Comparison of ENCODE assay signal across 8 cellular contexts in the genomic region with DNA sequence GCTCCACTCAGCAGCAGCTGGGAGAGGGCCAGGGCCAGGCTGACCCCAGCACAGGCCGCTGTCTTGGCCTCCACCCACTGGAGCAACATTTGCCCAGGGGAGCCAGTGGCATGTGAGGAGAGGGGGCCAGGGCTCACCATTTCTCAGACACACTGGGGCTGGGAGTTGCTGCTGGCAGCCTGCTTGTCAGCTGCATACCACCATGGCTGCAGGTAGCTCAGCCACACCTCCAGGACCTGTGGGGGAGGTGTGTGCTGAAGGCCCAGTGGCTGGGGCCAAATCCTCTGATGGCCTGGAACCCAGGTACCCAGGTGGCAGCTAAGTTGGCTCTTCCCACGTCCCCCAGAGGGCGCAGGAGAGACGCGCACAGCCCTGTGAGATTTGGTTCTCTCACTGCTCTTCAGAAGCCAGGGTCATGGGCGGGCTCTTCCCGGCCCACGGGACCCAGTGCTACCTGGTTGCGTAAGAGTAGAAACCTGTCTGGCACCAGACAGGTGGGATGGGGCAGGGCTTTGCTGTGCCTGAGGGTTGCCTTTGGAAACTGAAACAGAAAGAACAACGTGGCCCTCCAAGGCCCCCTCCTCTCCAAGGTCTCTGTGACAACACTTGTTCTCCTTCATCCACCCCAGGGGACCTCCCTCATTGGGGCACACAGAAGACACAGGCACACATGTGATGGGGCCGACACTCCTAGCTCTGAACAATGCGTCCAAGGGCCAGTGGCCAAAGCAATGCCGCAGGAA.
DNase-seq lines count a peak whose midpoint lies in the region; ATAC-seq and TF ChIP-seq lines count a peak whose summit lies in the region.

No MANE protein-coding gene starts in this region.

- no peak overlapping the region for H3K4me3 ChIP-seq in DND-41 (ENCODE audit: low read depth in 1 of 2, low read length in 2 of 2)
- H3K4me3 ChIP-seq in cardiac muscle cell: no peak overlapping the region
- no peak overlapping the region for H3K4me3 ChIP-seq in gastrocnemius medialis

- no peaks in the 10 kb centered on the region for H3K79me2 ChIP-seq in DND-41 (ENCODE audit: insufficient read depth, low read length)

- H3K4me1 ChIP-seq in DND-41 (ENCODE audit: insufficient read depth, low read length): no peaks in the 10 kb centered on the region
- peaks cover 5% of the 10 kb centered on the region for H3K4me1 ChIP-seq in cardiac muscle cell (ENCODE audit: low read depth)
- no peaks in the 10 kb centered on the region for H3K4me1 ChIP-seq in gastrocnemius medialis

- H3K4me2 ChIP-seq in DND-41 (ENCODE audit: insufficient read depth, low read length): no peak overlapping the region

- DNase-seq in DND-41: peak; percentile 56
- DNase-seq in SHP77 (lab: John Stamatoyannopoulos, UW): peak; percentile 66 to 77
- peak; percentile 44 for DNase-seq in activated T-helper 9 cell treated with anti-CD3 and anti-CD28 coated beads, Interleukin-2, amount 50 U/mL, for 16 hours (ENCODE audit: low read depth)
- peak; percentile 77 to 81 for DNase-seq in cardiac muscle cell (ENCODE audit: low read depth in 1 of 2, low spot score in 1 of 2)
- no peak for DNase-seq in gastrocnemius medialis

- H3K27ac ChIP-seq in DND-41 (ENCODE audit: low read length) (no peak overlapping the region), cardiac muscle cell (no peak overlapping the region), gastrocnemius medialis (no peak overlapping the region)

- H3K36me3 ChIP-seq in DND-41 (ENCODE audit: insufficient read depth, low read length) (no peaks in the 10 kb centered on the region), cardiac muscle cell (no peaks in the 10 kb centered on the region), gastrocnemius medialis (no peaks in the 10 kb centered on the region)

- in situ Hi-C loops in gastrocnemius medialis (cut with MboI; ENCODE audit: low sequenced_read_pairs in 4 of 4): no loop called here

- no peak overlapping the region for H2AFZ ChIP-seq in DND-41 (ENCODE audit: low read depth, low read length)

- TF ChIP-seq CTCF in DND-41 (IDR thresholded peaks at IDR 0.05; ENCODE audit: borderline replicate concordance, extremely low read depth, low read length, poor library complexity, severe bottlenecking) (peak; percentile 84), LNCAP (IDR thresholded peaks at IDR 0.05) (peak; percentile 87), cardiac muscle cell (IDR thresholded peaks at IDR 0.05; ENCODE audit: low read depth, low read length) (peak; percentile 84), gastrocnemius medialis (IDR thresholded peaks at IDR 0.05 in 4 of 5, conservative IDR thresholded peaks at IDR 0.05 in 1 of 5) (peak in 3 of 5 experiments; percentile 38 to 52 (median 49))

- peaks cover 4% of the 10 kb centered on the region for H4K20me1 ChIP-seq in DND-41 (ENCODE audit: insufficient read depth, low read length)

- H3K27me3 ChIP-seq in DND-41 (ENCODE audit: insufficient read depth, low read length, poor library complexity) (no peaks in the 10 kb centered on the region), cardiac muscle cell (no peaks in the 10 kb centered on the region), gastrocnemius medialis (no peaks in the 10 kb centered on the region)

- peak; percentile 83 for ATAC-seq in DND-41 (ENCODE audit: insufficient read depth, low read depth)
- ATAC-seq in gastrocnemius medialis: peak in 1 of 2 donors; percentile 42
- no peak for ATAC-seq in HG02870 (IDR thresholded peaks at IDR 0.05; ENCODE audit: unreplicated experiment)
- no peak for ATAC-seq in HG03196 (IDR thresholded peaks at IDR 0.05; ENCODE audit: unreplicated experiment)

- H3K9me3 ChIP-seq in DND-41 (ENCODE audit: insufficient read depth, low read length, severe bottlenecking) (no peaks in the 10 kb centered on the region), cardiac muscle cell (ENCODE audit: low read depth) (no peaks in the 10 kb centered on the region), gastrocnemius medialis (no peaks in the 10 kb centered on the region)

- H3K9ac ChIP-seq in DND-41 (ENCODE audit: low read depth, low read length): no peak overlapping the region

- TF ChIP-seq POLR2A in gastrocnemius medialis (IDR thresholded peaks at IDR 0.05): no peak

- intact Hi-C loops in gastrocnemius medialis (cut with DNase I; ENCODE audit: low total_unique reads): loop anchor here (2.0 kb wide), 1 partner anchor 91 kb away; no protein-coding TSS in a partner anchor

Comparison
In these comparisons a context has a peak if more than half of its experiments do, and no peak if none do; other contexts are left out.
1. DNase-seq: peak in DND-41 (single experiment), SHP77 (2 of 2), activated T-helper 9 cell treated with anti-CD3 and anti-CD28 coated beads, Interleukin-2, amount 50 U/mL, for 16 hours (single experiment) and cardiac muscle cell (2 of 2); none in gastrocnemius medialis (0 of 2).
2. Peak in every context shown above with its lines, with median percentiles within 50 percentile points of each other: CTCF ChIP-seq.